8 cellular contexts compared by ENCODE assay signal in genomic region chr17:27879987-27880608, GRCh38. TPM values are rescaled to one million over a fixed set of nuclear protein-coding genes. Genes with fewer than 3 reads are reported as not detected.
DNase-seq lines count a peak whose midpoint lies in the region; ATAC-seq lines count a peak whose summit lies in the region.

No MANE protein-coding gene starts in this region.

- no peaks in the 10 kb centered on the region for H3K9me3 Mint-ChIP-seq in activated CD8-positive, alpha-beta T cell treated with anti-CD3 and anti-CD28 coated beads, Interleukin-2, amount 10 ng/mL, durations not matched to agents 7 days and 5 days (ENCODE audit: insufficient read depth)

- no peaks in the 10 kb centered on the region for H3K27me3 ChIP-seq in effector memory CD4-positive, alpha-beta T cell (replicated peaks; ENCODE audit: control insufficient read depth, insufficient read depth, low read length, poor library complexity, severe bottlenecking)
- no peaks in the 10 kb centered on the region for H3K27me3 ChIP-seq in mesenchymal stem cell (ENCODE audit: control insufficient read depth in 1 of 2, insufficient read depth in 1 of 2, low read length in 2 of 2)

- H4K91ac ChIP-seq in mesenchymal stem cell (ENCODE audit: low read length) = no peak overlapping the region

- no peak overlapping the region for H2AFZ ChIP-seq in mesenchymal stem cell (ENCODE audit: low read depth, low read length)

- H3K4me1 Mint-ChIP-seq in activated CD8-positive, alpha-beta T cell treated with anti-CD3 and anti-CD28 coated beads, Interleukin-2, amount 10 ng/mL, durations not matched to agents 7 days and 5 days (ENCODE audit: low read depth) = peaks cover 32% of the 10 kb centered on the region

- H3K4me3 ChIP-seq in effector memory CD4-positive, alpha-beta T cell (ENCODE audit: insufficient read depth, low read depth, low read length, poor library complexity, severe bottlenecking) = no peak overlapping the region
- no peak overlapping the region for H3K4me3 ChIP-seq in mesenchymal stem cell (ENCODE audit: insufficient read depth in 1 of 2, low read depth in 1 of 2, low read length in 2 of 2)

- no peak overlapping the region for H3K18ac ChIP-seq in mesenchymal stem cell (ENCODE audit: low read depth in 1 of 2, low read length in 2 of 2)

- CTCF ChIA-PET in activated CD8-positive, alpha-beta T cell treated with anti-CD3 and anti-CD28 coated beads, Interleukin-2, amount 10 ng/mL, durations not matched to agents 7 days and 5 days (lab: Charles Lee) = interaction anchor here (0.6 to 12.7 kb wide), 35 partner anchors 9 to 504 kb away, joined by 3 to 654 read pairs (median 5); partner anchors contain the start of genes IFT20, LYRM9, NOS2 and TNFAIP1

- no peak overlapping the region for H3K4me2 ChIP-seq in mesenchymal stem cell (ENCODE audit: low read length, poor library complexity, severe bottlenecking)

- no peak overlapping the region for H2BK120ac ChIP-seq in mesenchymal stem cell (ENCODE audit: low read depth, low read length)

- H3K23ac ChIP-seq in mesenchymal stem cell (ENCODE audit: low read length in 2 of 2) = no peak overlapping the region

- H3K9me3 ChIP-seq in effector memory CD4-positive, alpha-beta T cell (ENCODE audit: control insufficient read depth, low read length) = no peaks in the 10 kb centered on the region
- H3K9me3 ChIP-seq in mesenchymal stem cell (ENCODE audit: control insufficient read depth, low read length) = no peaks in the 10 kb centered on the region

- no peak overlapping the region for H3K9ac ChIP-seq in mesenchymal stem cell (ENCODE audit: low read length)

- no peak overlapping the region for H2BK5ac ChIP-seq in mesenchymal stem cell (ENCODE audit: low read depth, low read length, poor library complexity, severe bottlenecking)

- H3K4me1 ChIP-seq in effector memory CD4-positive, alpha-beta T cell (ENCODE audit: control insufficient read depth, insufficient read depth, low read length, poor library complexity, severe bottlenecking) = no peaks in the 10 kb centered on the region
- H3K4me1 ChIP-seq in mesenchymal stem cell (ENCODE audit: control insufficient read depth, insufficient read depth, low read depth, low read length) = peaks cover 6% of the 10 kb centered on the region

- ATAC-seq in HG02981 (IDR thresholded peaks at IDR 0.05; ENCODE audit: unreplicated experiment) (peak; percentile 64), GM21447 (IDR thresholded peaks at IDR 0.05; ENCODE audit: unreplicated experiment) (no peak)
- ATAC-seq in activated CD8-positive, alpha-beta T cell treated with anti-CD3 and anti-CD28 coated beads, Interleukin-2, amount 10 ng/mL, durations not matched to agents 7 days and 5 days = peak; percentile 90

- no peak overlapping the region for H2BK12ac ChIP-seq in mesenchymal stem cell (ENCODE audit: low read length in 2 of 2)

- no peak overlapping the region for H4K8ac ChIP-seq in mesenchymal stem cell (ENCODE audit: low read length)

- 9% methylated on average over 3 of the region's 3 CpGs for WGBS in mesenchymal stem cell

- no peak overlapping the region for H2AK5ac ChIP-seq in mesenchymal stem cell (ENCODE audit: low read length, severe bottlenecking)

- H3K27me3 Mint-ChIP-seq in activated CD8-positive, alpha-beta T cell treated with anti-CD3 and anti-CD28 coated beads, Interleukin-2, amount 10 ng/mL, durations not matched to agents 7 days and 5 days (ENCODE audit: low read depth) = no peaks in the 10 kb centered on the region

- no peaks in the 10 kb centered on the region for H3K36me3 Mint-ChIP-seq in activated CD8-positive, alpha-beta T cell treated with anti-CD3 and anti-CD28 coated beads, Interleukin-2, amount 10 ng/mL, durations not matched to agents 7 days and 5 days (ENCODE audit: low read depth)

- H2BK15ac ChIP-seq in mesenchymal stem cell (ENCODE audit: low read depth, poor library complexity, severe bottlenecking) = no peak overlapping the region

- no peak overlapping the region for H3K4ac ChIP-seq in mesenchymal stem cell (ENCODE audit: low read depth in 1 of 2, low read length in 2 of 2)

- peak overlapping the region; percentile 55 for H3K27ac Mint-ChIP-seq in activated CD8-positive, alpha-beta T cell treated with anti-CD3 and anti-CD28 coated beads, Interleukin-2, amount 10 ng/mL, durations not matched to agents 7 days and 5 days

- no peak overlapping the region for H3K14ac ChIP-seq in mesenchymal stem cell (ENCODE audit: low read length in 2 of 2)

- no peak overlapping the region for H3K27ac ChIP-seq in effector memory CD4-positive, alpha-beta T cell (ENCODE audit: insufficient read depth, low read length, poor library complexity, severe bottlenecking)
- no peak overlapping the region for H3K27ac ChIP-seq in mesenchymal stem cell (ENCODE audit: low read length, poor library complexity, severe bottlenecking)

- POLR2A ChIA-PET in activated CD8-positive, alpha-beta T cell treated with anti-CD3 and anti-CD28 coated beads, Interleukin-2, amount 10 ng/mL, durations not matched to agents 7 days and 5 days (lab: Charles Lee) = interaction anchor here (1.2 to 4.5 kb wide), 2 partner anchors 13 to 73 kb away, joined by 6 to 52 read pairs; partner anchors contain the start of gene LYRM9

- no peak overlapping the region for H3K4me3 Mint-ChIP-seq in activated CD8-positive, alpha-beta T cell treated with anti-CD3 and anti-CD28 coated beads, Interleukin-2, amount 10 ng/mL, durations not matched to agents 7 days and 5 days

- DNase-seq in EL (peak; percentile 66), NCI-H774 (lab: John Stamatoyannopoulos, UW) (peak; percentile 75), mesenchymal stem cell (peak; percentile 63)
- peak; percentile 81 for DNase-seq in activated CD8-positive, alpha-beta T cell treated with anti-CD3 and anti-CD28 coated beads, Interleukin-2, amount 10 ng/mL, durations not matched to agents 7 days and 5 days
- peak; percentile 27 to 45 (median 34) for DNase-seq in effector memory CD4-positive, alpha-beta T cell
- peak; percentile 6 to 35 for DNase-seq in stimulated activated CD8-positive, alpha-beta memory T cell treated with anti-CD3 and anti-CD28 coated beads, Interleukin-4, amount 100 ng/mL, for 1 hour (ENCODE audit: low read depth in 2 of 2, low spot score in 1 of 2)

- no peaks in the 10 kb centered on the region for H3K79me1 ChIP-seq in mesenchymal stem cell (replicated peaks; ENCODE audit: low read length, poor library complexity, severe bottlenecking)

- no peaks in the 10 kb centered on the region for H3K36me3 ChIP-seq in effector memory CD4-positive, alpha-beta T cell (ENCODE audit: control insufficient read depth, insufficient read depth, low read length)
- peaks cover 7 to 11% of the 10 kb centered on the region in 2 experiments for H3K36me3 ChIP-seq in mesenchymal stem cell (ENCODE audit: control insufficient read depth in 1 of 2, insufficient read depth in 2 of 2, low read depth in 1 of 2, low read length in 2 of 2)

RNA-seq across cellular contexts. Expression of gene LYRM9, which starts 13.1 kb away (rescaled TPM):
- 1 to 10 TPM; 1.6 to 3.6 TPM for total RNA-seq in activated CD8-positive, alpha-beta T cell treated with anti-CD3 and anti-CD28 coated beads, Interleukin-2, amount 10 ng/mL, durations not matched to agents 7 days and 5 days
- 5.3 TPM for polyA plus RNA-seq in mesenchymal stem cell (2013, experiment 1 of 2)
- polyA plus RNA-seq in mesenchymal stem cell (2013, experiment 2 of 2) = 4.6 TPM

Comparison
In these comparisons a context has a peak if more than half of its experiments do, and no peak if none do; other contexts are left out.
1. DNase-seq: peak in every context shown above with its lines; median percentile 81 in activated CD8-positive, alpha-beta T cell treated with anti-CD3 and anti-CD28 coated beads, Interleukin-2, amount 10 ng/mL, durations not matched to agents 7 days and 5 days; 75 in NCI-H774; 66 in EL; 63 in mesenchymal stem cell; 34 in effector memory CD4-positive, alpha-beta T cell; 20 in stimulated activated CD8-positive, alpha-beta memory T cell treated with anti-CD3 and anti-CD28 coated beads, Interleukin-4, amount 100 ng/mL, for 1 hour.